In the genomic region with DNA sequence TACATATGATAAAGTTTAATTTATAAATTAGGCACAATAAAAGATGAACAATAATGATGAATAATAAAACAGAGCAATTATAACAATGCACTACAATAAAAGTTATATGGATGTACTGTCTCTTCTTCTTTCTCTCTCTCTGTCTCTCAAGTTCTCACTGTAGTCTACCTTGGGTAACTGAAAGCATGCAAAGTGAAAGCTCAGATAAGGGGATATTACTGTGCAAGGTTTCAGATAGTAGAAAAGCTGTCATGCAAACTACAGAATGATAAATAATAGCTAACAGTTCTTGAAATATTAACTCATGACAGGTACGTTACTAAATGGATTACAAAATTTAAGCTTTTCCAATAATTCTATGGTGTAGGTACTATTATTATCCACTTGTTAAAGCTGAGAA, we compare ENCODE assay signal across 20 cellular contexts.
DNase-seq lines count a peak whose midpoint lies in the region; ATAC-seq and TF ChIP-seq lines count a peak whose summit lies in the region.
"Had no signal": no experiment of that assay in that cellular context is flagged by ENCODE, and none has a peak within 500 bp of the region (broad histone marks: within the 10 kb centered on the region; RNA-seq: fewer than 3 reads in every experiment).

No MANE protein-coding gene starts in this region.

- peaks cover 0 to 5% of the 10 kb centered on the region in 2 donors for H3K27me3 Mint-ChIP-seq in stimulated activated naive B cell treated with anti-CD40 and anti-IgM and Interleukin-4, amounts not matched to agents 10 μg/mL and 1 μg/mL and 100 μg/mL, for 72 hours

- no peak overlapping the region for H3K4me3 ChIP-seq in lower leg skin (ENCODE audit: low read depth, poor library complexity, severe bottlenecking)
- H3K4me3 ChIP-seq: body of pancreas, tibial artery had no signal

- H3K36me3 Mint-ChIP-seq in stimulated activated naive B cell treated with anti-CD40 and anti-IgM and Interleukin-4, amounts not matched to agents 10 μg/mL and 1 μg/mL and 100 μg/mL, for 72 hours, result peaks cover 3 to 6% of the 10 kb centered on the region in 2 donors

- no peak for TF ChIP-seq CTCF in lower leg skin (IDR thresholded peaks at IDR 0.05)

- DNase-seq in NOMO-1 treated with DMSO at 0.1 percent for 48 hours (lab: John Stamatoyannopoulos, UW; ENCODE audit: unreplicated experiment) (no peak), left colon (no peak), lower leg skin (ENCODE audit: low spot score in 2 of 2) (no peak)
- DNase-seq in stimulated activated naive B cell treated with anti-CD40 and anti-IgM and Interleukin-4, amounts not matched to agents 10 μg/mL and 1 μg/mL and 100 μg/mL, for 72 hours, result no peak
- DNase-seq: activated CD8-positive, alpha-beta memory T cell treated with anti-CD3 and anti-CD28 coated beads, Interleukin-2, amount 50 U/mL, for 48 hours; activated naive CD4-positive, alpha-beta T cell treated with anti-CD3 and anti-CD28 coated beads, Interleukin-2, amount 50 U/mL, for 16 hours; body of pancreas; kidney; midbrain; NCI-H1105; occipital lobe; SIG-M5; stimulated activated CD4-positive, alpha-beta T cell treated with anti-CD3 and anti-CD28 coated beads, Interleukin-4, amount 100 ng/mL, for 24 hours; T-helper 2 cell; tibial artery had no signal

- peaks cover 6 to 7% of the 10 kb centered on the region in 2 donors for H3K9me3 Mint-ChIP-seq in stimulated activated naive B cell treated with anti-CD40 and anti-IgM and Interleukin-4, amounts not matched to agents 10 μg/mL and 1 μg/mL and 100 μg/mL, for 72 hours

- H3K27ac Mint-ChIP-seq in stimulated activated naive B cell treated with anti-CD40 and anti-IgM and Interleukin-4, amounts not matched to agents 10 μg/mL and 1 μg/mL and 100 μg/mL, for 72 hours, result no peak overlapping the region

- intact Hi-C loops in left colon (cut with DNase I, micrococcal nuclease), result no loop called here
- intact Hi-C loops in lower leg skin (cut with DNase I; ENCODE audit: low total_unique reads), result no loop called here

- no peak overlapping the region for H3K4me3 Mint-ChIP-seq in stimulated activated naive B cell treated with anti-CD40 and anti-IgM and Interleukin-4, amounts not matched to agents 10 μg/mL and 1 μg/mL and 100 μg/mL, for 72 hours

- no peak for TF ChIP-seq POLR2A in lower leg skin (IDR thresholded peaks at IDR 0.05)

- 66 to 67% methylated on average over 1 of the region's 1 CpG for WGBS in lower leg skin, 2 donors

- ATAC-seq in GM18520 (IDR thresholded peaks at IDR 0.05; ENCODE audit: unreplicated experiment) (peak; percentile 92), GM21381 (IDR thresholded peaks at IDR 0.05; ENCODE audit: unreplicated experiment) (peak; percentile 96), HG02870 (IDR thresholded peaks at IDR 0.05; ENCODE audit: unreplicated experiment) (peak; percentile 63), HG03439 (IDR thresholded peaks at IDR 0.05; ENCODE audit: unreplicated experiment) (peak; percentile 77), left colon (no peak)
- ATAC-seq in stimulated activated naive B cell treated with anti-CD40 and anti-IgM and Interleukin-4, amounts not matched to agents 10 μg/mL and 1 μg/mL and 100 μg/mL, for 72 hours (replicated peaks), result no peak
- ATAC-seq: body of pancreas, esophagus mucosa had no signal

- no peaks in the 10 kb centered on the region for H3K4me1 Mint-ChIP-seq in stimulated activated naive B cell treated with anti-CD40 and anti-IgM and Interleukin-4, amounts not matched to agents 10 μg/mL and 1 μg/mL and 100 μg/mL, for 72 hours

Comparison
In these comparisons a context has a peak if more than half of its experiments do, and no peak if none do; other contexts are left out.
1. ATAC-seq: peak in GM18520 (single experiment), GM21381 (single experiment), HG02870 (single experiment) and HG03439 (single experiment); none in stimulated activated naive B cell treated with anti-CD40 and anti-IgM and Interleukin-4, amounts not matched to agents 10 μg/mL and 1 μg/mL and 100 μg/mL, for 72 hours (0 of 2) and left colon (single experiment).